In the genomic region with DNA sequence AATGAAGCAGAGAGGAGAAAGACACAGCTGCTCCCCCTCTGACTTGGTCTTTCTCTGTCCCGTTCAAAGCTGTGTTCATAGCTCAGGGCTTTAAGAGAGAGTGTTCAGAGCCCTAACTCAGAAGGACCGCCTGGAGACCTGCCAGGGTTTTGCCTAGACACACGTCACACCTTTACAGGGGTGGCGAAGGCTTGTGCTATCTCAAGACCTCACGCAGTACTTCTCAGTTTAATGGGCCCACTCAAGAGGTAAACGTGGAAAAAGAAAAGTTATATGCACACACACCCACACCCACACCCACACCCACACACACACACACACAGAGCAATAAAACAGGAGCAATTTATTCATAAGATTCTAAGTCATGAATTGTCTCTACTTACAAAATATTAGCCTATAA, we compare ENCODE assay signal across 19 cellular contexts.
DNase-seq lines count a peak whose midpoint lies in the region; ATAC-seq and TF ChIP-seq lines count a peak whose summit lies in the region.
"Had no signal": no experiment of that assay in that cellular context is flagged by ENCODE, and none has a peak within 500 bp of the region (broad histone marks: within the 10 kb centered on the region; RNA-seq: fewer than 3 reads in every experiment).

No MANE protein-coding gene starts in this region.

- in situ Hi-C loops in transverse colon (cut with MboI; ENCODE audit: low pct_ligation_motif_present in 1 of 4, low pct_unique_long_range_greater_than_20kb in 1 of 4, low sequenced_read_pairs in 3 of 4): loop anchor here (10.0 to 25.0 kb wide), 2 partner anchors 430 to 433 kb away; partner anchors contain the start of gene NUAK1 (in 4 of the 4)

- TF ChIP-seq EP300 in transverse colon (IDR thresholded peaks at IDR 0.05; ENCODE audit: low read depth): no peak

- intact Hi-C loops in left lung (cut with DNase I) (no loop called here), transverse colon (cut with DNase I; ENCODE audit: low total_unique reads) (loop anchor here (10.0 kb wide), 1 partner anchor 430 kb away; the partner anchor contains the start of gene NUAK1)

- H3K4me1 ChIP-seq in left lung (peaks cover 0 to 6% of the 10 kb centered on the region in 2 donors), transverse colon (peaks cover 0 to 6% (median 0%) of the 10 kb centered on the region in 4 donors)
- H3K4me1 ChIP-seq: BLaER1 had no signal

- WGBS in transverse colon (ENCODE audit: low coverage in 1 of 2), 2 donors: 41 to 45% methylated on average over 2 to 6 of the region's 6 CpGs

- H3K27me3 ChIP-seq in left lung (no peaks in the 10 kb centered on the region), transverse colon (no peaks in the 10 kb centered on the region)
- H3K27me3 ChIP-seq: BLaER1 had no signal

- no peaks in the 10 kb centered on the region for H3K36me3 ChIP-seq in left lung
- H3K36me3 ChIP-seq in transverse colon: no peaks in the 10 kb centered on the region
- H3K36me3 ChIP-seq: BLaER1 had no signal

- ATAC-seq in left lung (peak; percentile 85), HG03025 (IDR thresholded peaks at IDR 0.05; ENCODE audit: low FRiP score, unreplicated experiment) (no peak)
- ATAC-seq: CD8-positive, alpha-beta T cell; GM12878; T-cell had no signal

- no peak for TF ChIP-seq POLR2A in transverse colon (IDR thresholded peaks at IDR 0.05)

- DNase-seq in NCI-H2196 (lab: John Stamatoyannopoulos, UW; ENCODE audit: unreplicated experiment) (peak; percentile 8), NCI-H2196 treated with DMSO at 0.1 percent for 48 hours (lab: John Stamatoyannopoulos, UW; ENCODE audit: unreplicated experiment) (no peak), NCI-H2029 (lab: John Stamatoyannopoulos, UW) (peak; percentile 46), left lung (peak in 1 of 2 donors; percentile 44), transverse colon (peak; percentile 44), midbrain (lab: John Stamatoyannopoulos, UW) (no peak), kidney glomerular epithelial cell (lab: John Stamatoyannopoulos, UW) (no peak)
- DNase-seq: 8988T; CD8-positive, alpha-beta T cell; DND-41; HCEC 1CT; NCI-H2081; NCI-H446 treated with DMSO at 0.1 percent for 48 hours; PC-9; T-cell had no signal

- no peak overlapping the region for H3K27ac ChIP-seq in left lung
- no peak overlapping the region for H3K27ac ChIP-seq in transverse colon
- H3K27ac ChIP-seq: BLaER1, PC-9, SK-N-MC had no signal

- TF ChIP-seq CTCF in left lung (IDR thresholded peaks at IDR 0.05): no peak
- TF ChIP-seq CTCF in transverse colon (IDR thresholded peaks at IDR 0.05): no peak

- H3K4me3 ChIP-seq in left lung (no peak overlapping the region), transverse colon (no peak overlapping the region)
- H3K4me3 ChIP-seq: BLaER1, GM12878, PC-9, SK-N-MC had no signal

- H3K9me3 ChIP-seq in left lung (no peaks in the 10 kb centered on the region), transverse colon (no peaks in the 10 kb centered on the region)
- H3K9me3 ChIP-seq: BLaER1 had no signal

Comparison
In these comparisons a context has a peak if more than half of its experiments do, and no peak if none do; other contexts are left out.
1. DNase-seq: peak in NCI-H2196 (single experiment), NCI-H2029 (single experiment) and transverse colon (single experiment); none in NCI-H2196 treated with DMSO at 0.1 percent for 48 hours (single experiment), midbrain (single experiment) and kidney glomerular epithelial cell (single experiment).